ENCODE assay signal across 1 cellular context in the genomic region with DNA sequence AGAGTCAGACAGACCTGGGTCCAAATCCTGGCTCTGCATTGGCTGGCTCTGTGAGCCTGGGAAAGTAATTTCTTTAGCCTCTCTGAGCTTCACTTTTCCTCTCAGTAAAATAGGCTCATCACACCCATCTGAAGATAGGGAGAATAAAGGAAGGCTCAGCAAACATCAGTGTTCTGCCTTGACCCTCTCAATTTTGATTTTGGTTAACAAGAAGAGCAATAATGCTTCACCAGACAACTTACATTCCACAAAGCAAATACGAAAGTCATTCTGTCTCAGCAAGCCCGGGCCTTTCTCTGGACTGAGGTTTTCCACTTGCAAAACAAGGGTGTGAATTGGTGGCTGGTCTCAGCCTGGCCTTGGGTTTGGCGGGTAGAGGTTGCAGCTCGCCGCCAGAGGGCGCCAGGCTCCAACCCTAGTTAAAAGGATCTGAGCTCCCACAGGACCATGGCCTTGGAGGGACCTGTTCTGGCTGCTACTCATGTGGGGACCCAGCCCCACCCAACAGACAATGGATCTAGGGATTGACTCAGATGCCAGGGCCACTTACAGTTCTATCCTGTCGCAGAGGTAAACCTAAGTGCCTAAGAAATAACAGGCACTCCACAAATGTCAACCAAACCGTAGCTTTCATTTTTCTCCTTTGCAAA.
TF ChIP-seq lines count a peak whose summit lies in the region.

No MANE protein-coding gene starts in this region.

TF ChIP-seq in HEK293, 187 proteins besides CTCF, POLR2A, EP300 and RAD21 (continued from another document and continues in another):
- TF ChIP-seq ZNF777 (tag by site-specific recombination; IDR thresholded peaks at IDR 0.05; ENCODE audit: borderline replicate concordance) (no peak), GLI4 (tag by site-specific recombination; IDR thresholded peaks at IDR 0.05) (no peak), ZNF239 (tag by site-specific recombination; IDR thresholded peaks at IDR 0.05) (no peak), ZNF776 (tag by site-specific recombination; IDR thresholded peaks at IDR 0.05; ENCODE audit: borderline replicate concordance) (no peak), ZNF433 (tag by site-specific recombination; IDR thresholded peaks at IDR 0.05; ENCODE audit: low read depth) (no peak), ZNF175 (tag by site-specific recombination; IDR thresholded peaks at IDR 0.05) (no peak), ZNF23 (tag by site-specific recombination; IDR thresholded peaks at IDR 0.05; ENCODE audit: borderline replicate concordance) (no peak), ZNF426 (tag by site-specific recombination; IDR thresholded peaks at IDR 0.05) (no peak), ZNF146 (tag by site-specific recombination; IDR thresholded peaks at IDR 0.05) (no peak), IKZF3 (tag by site-specific recombination; IDR thresholded peaks at IDR 0.05) (no peak), ZNF211 (tag by site-specific recombination; IDR thresholded peaks at IDR 0.05; ENCODE audit: low read depth) (no peak), ZXDB (tag by site-specific recombination; IDR thresholded peaks at IDR 0.05) (no peak), ZNF654 (tag by site-specific recombination; IDR thresholded peaks at IDR 0.05; ENCODE audit: low read depth) (peak; percentile 79), ZIC2 (tag by site-specific recombination; IDR thresholded peaks at IDR 0.05) (no peak), GLI2 (tag by site-specific recombination; IDR thresholded peaks at IDR 0.05; ENCODE audit: borderline replicate concordance, low read depth) (no peak), ZNF707 (tag by site-specific recombination; IDR thresholded peaks at IDR 0.05) (no peak), ZSCAN30 (tag by site-specific recombination; IDR thresholded peaks at IDR 0.05) (0 out of 2 replicates have a peak, but pooled peaks have one; percentile 19), ZBTB49 (tag by site-specific recombination; IDR thresholded peaks at IDR 0.05; ENCODE audit: low read depth) (no peak), TCF7L2 (IDR thresholded peaks at IDR 0.05; ENCODE audit: borderline replicate concordance, low read depth, low read length) (no peak), ZNF114 (tag by site-specific recombination; IDR thresholded peaks at IDR 0.05) (no peak), ZNF223 (tag by site-specific recombination; IDR thresholded peaks at IDR 0.05) (no peak), ZNF510 (tag by site-specific recombination; IDR thresholded peaks at IDR 0.05; ENCODE audit: insufficient replicate concordance) (no peak), ZSCAN18 (tag by site-specific recombination; IDR thresholded peaks at IDR 0.05) (no peak), ZNF645 (tag by site-specific recombination; IDR thresholded peaks at IDR 0.05) (no peak), MZF1 (tag by site-specific recombination; IDR thresholded peaks at IDR 0.05; ENCODE audit: borderline replicate concordance) (no peak), SCRT2 (tag by site-specific recombination; IDR thresholded peaks at IDR 0.05) (no peak), ZSCAN16 (tag by site-specific recombination; IDR thresholded peaks at IDR 0.05) (peak; percentile 92), ZFP41 (tag by site-specific recombination; IDR thresholded peaks at IDR 0.05; ENCODE audit: borderline replicate concordance) (no peak), OSR2 (tag by site-specific recombination; IDR thresholded peaks at IDR 0.05) (no peak), ZNF174 (tag by site-specific recombination; IDR thresholded peaks at IDR 0.05) (no peak), ZNF184 (tag by site-specific recombination; IDR thresholded peaks at IDR 0.05) (no peak), INSM2 (tag by site-specific recombination; IDR thresholded peaks at IDR 0.05) (no peak), ZNF658 (tag by site-specific recombination; IDR thresholded peaks at IDR 0.05) (no peak), ZNF274 (IDR thresholded peaks at IDR 0.05; ENCODE audit: low read length) (no peak), ZNF274 (tag by site-specific recombination; IDR thresholded peaks at IDR 0.05; ENCODE audit: borderline replicate concordance) (no peak), RBAK (tag by site-specific recombination; IDR thresholded peaks at IDR 0.05) (no peak), ZBTB17 (tag by site-specific recombination; IDR thresholded peaks at IDR 0.05) (peak; percentile 80), ZNF335 (tag by site-specific recombination; conservative IDR thresholded peaks at IDR 0.05) (0 out of 2 replicates have a peak, but pooled peaks have one; percentile 20), ZBTB20 (tag by site-specific recombination; IDR thresholded peaks at IDR 0.05) (no peak), KLF1 (tag by site-specific recombination; IDR thresholded peaks at IDR 0.05) (no peak), ZNF292 (tag by site-specific recombination; IDR thresholded peaks at IDR 0.05; ENCODE audit: borderline replicate concordance, low read depth) (no peak), YY2 (tag by site-specific recombination; IDR thresholded peaks at IDR 0.05) (no peak), ZNF350 (tag by site-specific recombination; IDR thresholded peaks at IDR 0.05) (no peak), ZNF837 (tag by site-specific recombination; IDR thresholded peaks at IDR 0.05) (no peak), KLF8 (tag by site-specific recombination; IDR thresholded peaks at IDR 0.05) (no peak), BCL11B (tag by site-specific recombination; IDR thresholded peaks at IDR 0.05; ENCODE audit: low read depth) (no peak), ZBTB11 (tag by site-specific recombination; conservative IDR thresholded peaks at IDR 0.05; ENCODE audit: low read depth) (no peak), PRDM1 (tag by site-specific recombination; IDR thresholded peaks at IDR 0.05) (peak; percentile 66; the same call in 1 of the 2 replicates), BCL11A (tag by site-specific recombination; IDR thresholded peaks at IDR 0.05; ENCODE audit: low read depth) (no peak), ZNF560 (tag by site-specific recombination; IDR thresholded peaks at IDR 0.05; ENCODE audit: borderline replicate concordance) (no peak), ZNF341 (tag by site-specific recombination; IDR thresholded peaks at IDR 0.05; ENCODE audit: low read depth) (no peak)
- TF ChIP-seq, protein P1, sequence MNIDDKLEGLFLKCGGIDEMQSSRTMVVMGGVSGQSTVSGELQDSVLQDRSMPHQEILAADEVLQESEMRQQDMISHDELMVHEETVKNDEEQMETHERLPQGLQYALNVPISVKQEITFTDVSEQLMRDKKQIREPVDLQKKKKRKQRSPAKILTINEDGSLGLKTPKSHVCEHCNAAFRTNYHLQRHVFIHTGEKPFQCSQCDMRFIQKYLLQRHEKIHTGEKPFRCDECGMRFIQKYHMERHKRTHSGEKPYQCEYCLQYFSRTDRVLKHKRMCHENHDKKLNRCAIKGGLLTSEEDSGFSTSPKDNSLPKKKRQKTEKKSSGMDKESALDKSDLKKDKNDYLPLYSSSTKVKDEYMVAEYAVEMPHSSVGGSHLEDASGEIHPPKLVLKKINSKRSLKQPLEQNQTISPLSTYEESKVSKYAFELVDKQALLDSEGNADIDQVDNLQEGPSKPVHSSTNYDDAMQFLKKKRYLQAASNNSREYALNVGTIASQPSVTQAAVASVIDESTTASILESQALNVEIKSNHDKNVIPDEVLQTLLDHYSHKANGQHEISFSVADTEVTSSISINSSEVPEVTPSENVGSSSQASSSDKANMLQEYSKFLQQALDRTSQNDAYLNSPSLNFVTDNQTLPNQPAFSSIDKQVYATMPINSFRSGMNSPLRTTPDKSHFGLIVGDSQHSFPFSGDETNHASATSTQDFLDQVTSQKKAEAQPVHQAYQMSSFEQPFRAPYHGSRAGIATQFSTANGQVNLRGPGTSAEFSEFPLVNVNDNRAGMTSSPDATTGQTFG (tag by site-specific recombination; IDR thresholded peaks at IDR 0.05; ENCODE audit: borderline replicate concordance): no peak
- TF ChIP-seq, protein P2, sequence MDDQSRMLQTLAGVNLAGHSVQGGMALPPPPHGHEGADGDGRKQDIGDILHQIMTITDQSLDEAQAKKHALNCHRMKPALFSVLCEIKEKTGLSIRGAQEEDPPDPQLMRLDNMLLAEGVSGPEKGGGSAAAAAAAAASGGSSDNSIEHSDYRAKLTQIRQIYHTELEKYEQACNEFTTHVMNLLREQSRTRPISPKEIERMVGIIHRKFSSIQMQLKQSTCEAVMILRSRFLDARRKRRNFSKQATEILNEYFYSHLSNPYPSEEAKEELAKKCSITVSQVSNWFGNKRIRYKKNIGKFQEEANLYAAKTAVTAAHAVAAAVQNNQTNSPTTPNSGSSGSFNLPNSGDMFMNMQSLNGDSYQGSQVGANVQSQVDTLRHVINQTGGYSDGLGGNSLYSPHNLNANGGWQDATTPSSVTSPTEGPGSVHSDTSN (CRISPR knock-in tag; IDR thresholded peaks at IDR 0.05): 0 out of 2 replicates have a peak, but pooled peaks have one; percentile 5
- TF ChIP-seq, protein P3, sequence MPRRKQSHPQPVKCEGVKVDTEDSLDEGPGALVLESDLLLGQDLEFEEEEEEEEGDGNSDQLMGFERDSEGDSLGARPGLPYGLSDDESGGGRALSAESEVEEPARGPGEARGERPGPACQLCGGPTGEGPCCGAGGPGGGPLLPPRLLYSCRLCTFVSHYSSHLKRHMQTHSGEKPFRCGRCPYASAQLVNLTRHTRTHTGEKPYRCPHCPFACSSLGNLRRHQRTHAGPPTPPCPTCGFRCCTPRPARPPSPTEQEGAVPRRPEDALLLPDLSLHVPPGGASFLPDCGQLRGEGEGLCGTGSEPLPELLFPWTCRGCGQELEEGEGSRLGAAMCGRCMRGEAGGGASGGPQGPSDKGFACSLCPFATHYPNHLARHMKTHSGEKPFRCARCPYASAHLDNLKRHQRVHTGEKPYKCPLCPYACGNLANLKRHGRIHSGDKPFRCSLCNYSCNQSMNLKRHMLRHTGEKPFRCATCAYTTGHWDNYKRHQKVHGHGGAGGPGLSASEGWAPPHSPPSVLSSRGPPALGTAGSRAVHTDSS (tag by site-specific recombination; IDR thresholded peaks at IDR 0.05): no peak
